Comparison of ENCODE assay signal across 19 cellular contexts in genomic region chr2:96716388-96716787, GRCh38. TPM values are rescaled to one million over a fixed set of nuclear protein-coding genes. Genes with fewer than 3 reads are reported as not detected.
DNase-seq lines count a peak whose midpoint lies in the region; ATAC-seq, FAIRE-seq and TF ChIP-seq lines count a peak whose summit lies in the region.
"Had no signal": no experiment of that assay in that cellular context is flagged by ENCODE, and none has a peak within 500 bp of the region (broad histone marks: within the 10 kb centered on the region; RNA-seq: fewer than 3 reads in every experiment).

No MANE protein-coding gene starts in this region.

- H3K27ac Mint-ChIP-seq in memory B cell: peak overlapping the region; percentile 70
- H3K27ac Mint-ChIP-seq: CD4-positive, CD25-positive, alpha-beta regulatory T cell; H9; IgD-negative memory B cell had no signal

- H2AFZ ChIP-seq in HepG2 (ENCODE audit: low read length): no peak overlapping the region
- H2AFZ ChIP-seq in OCI-LY7 (ENCODE audit: low read length): no peak overlapping the region

- in situ Hi-C loops in HepG2 (cut with HindIII; ENCODE audit: extremely low pct_ligation_motif_present, low pct_unique_long_range_greater_than_20kb): no loop called here

- H3K4me3 Mint-ChIP-seq in memory B cell: no peak overlapping the region
- H3K4me3 Mint-ChIP-seq: CD4-positive, CD25-positive, alpha-beta regulatory T cell; H9; IgD-negative memory B cell had no signal

- peaks cover 10% of the 10 kb centered on the region for H3K36me3 Mint-ChIP-seq in memory B cell

- H3K79me2 ChIP-seq in HepG2 (ENCODE audit: insufficient read depth, low read length): no peaks in the 10 kb centered on the region
- no peaks in the 10 kb centered on the region for H3K79me2 ChIP-seq in OCI-LY7 (ENCODE audit: insufficient read depth, low read depth, low read length)

- H3K4me1 ChIP-seq in HepG2 (ENCODE audit: insufficient read depth, low read length) (peaks cover 28% of the 10 kb centered on the region), right lobe of liver (peaks cover 0 to 20% (median 2%) of the 10 kb centered on the region in 4 donors), OCI-LY7 (ENCODE audit: insufficient read depth, low read length, poor library complexity, severe bottlenecking) (no peaks in the 10 kb centered on the region)
- H3K4me1 ChIP-seq: BE2C, Caco-2 had no signal

- H3K4me2 ChIP-seq in HepG2 (ENCODE audit: low read depth, low read length): no peak overlapping the region
- no peak overlapping the region for H3K4me2 ChIP-seq in OCI-LY7 (ENCODE audit: low read length)

- H3K9ac ChIP-seq in HepG2 (ENCODE audit: insufficient read depth, low read depth, low read length): no peak overlapping the region

- H3K9me3 ChIP-seq in HepG2 (ENCODE audit: low read length): no peaks in the 10 kb centered on the region
- H3K9me3 ChIP-seq in right lobe of liver: no peaks in the 10 kb centered on the region
- H3K9me3 ChIP-seq in OCI-LY7 (ENCODE audit: low read length): no peaks in the 10 kb centered on the region
- H3K9me3 ChIP-seq: BE2C, Caco-2 had no signal

- no peak for DNase-seq in HepG2 (ENCODE audit: low spot score)
- no peak for DNase-seq in right lobe of liver
- no peak for DNase-seq in HTR-8/SVneo (ENCODE audit: insufficient read length, low spot score)
- no peak for DNase-seq in memory B cell (ENCODE audit: low spot score in 2 of 2)
- DNase-seq in OCI-LY7 (ENCODE audit: low spot score): no peak
- DNase-seq: ACHN; BE2C; C1 segment of cervical spinal cord; Caco-2; CD4-positive, CD25-positive, alpha-beta regulatory T cell; GDM1; H9; KG1 had no signal

- no peak for TF ChIP-seq RAD21 in HepG2 (CRISPR knock-in tag; IDR thresholded peaks at IDR 0.05)

- TF ChIP-seq POLR2A in HepG2 (IDR thresholded peaks at IDR 0.05; ENCODE audit: insufficient read depth in 1 of 2, low read depth in 2 of 2, low read length in 2 of 2) (no peak), right lobe of liver (IDR thresholded peaks at IDR 0.05) (no peak)

- intact Hi-C loops in HepG2 (cut with micrococcal nuclease; ENCODE audit: unreplicated experiment): no loop called here
- intact Hi-C loops in right lobe of liver (cut with DNase I): no loop called here
- intact Hi-C loops in OCI-LY7 (cut with micrococcal nuclease; ENCODE audit: unreplicated experiment): no loop called here

- no peak overlapping the region for H3K4me3 ChIP-seq in HepG2 (replicated peaks in 1 of 3; ENCODE audit: insufficient read depth in 1 of 3, low read depth in 2 of 3, low read length in 3 of 3)
- H3K4me3 ChIP-seq in right lobe of liver: no peak overlapping the region
- no peak overlapping the region for H3K4me3 ChIP-seq in OCI-LY7 (ENCODE audit: low read depth, low read length, poor library complexity, severe bottlenecking)

- POLR2A ChIA-PET in HepG2 (lab: Yijun Ruan, JAX) (interaction anchor here (1.0 kb wide), 2 partner anchors 45 to 141 kb away, joined by 3 to 5 read pairs; partner anchors contain the start of genes ANKRD39 and CNNM4), OCI-LY7 (lab: Charles Lee) (no interaction called here)

- no peaks in the 10 kb centered on the region for H3K27me3 Mint-ChIP-seq in memory B cell
- H3K27me3 Mint-ChIP-seq: CD4-positive, CD25-positive, alpha-beta regulatory T cell; IgD-negative memory B cell had no signal

- H3K27me3 ChIP-seq in HepG2 (ENCODE audit: control insufficient read depth in 1 of 2, insufficient read depth in 2 of 2, low read length in 2 of 2) (no peaks in the 10 kb centered on the region; a peak in 1 of 5 replicates), right lobe of liver (no peaks in the 10 kb centered on the region)
- H3K27me3 ChIP-seq: BE2C had no signal

- TF ChIP-seq CTCF in HepG2 (CRISPR knock-in tag; IDR thresholded peaks at IDR 0.05): no peak
- TF ChIP-seq CTCF in right lobe of liver (IDR thresholded peaks at IDR 0.05): no peak
- TF ChIP-seq CTCF in OCI-LY7 (conservative IDR thresholded peaks at IDR 0.05; ENCODE audit: low read length): no peak

- H3K36me3 ChIP-seq in HepG2 (replicated peaks in 1 of 2; ENCODE audit: control insufficient read depth in 1 of 2, insufficient read depth in 2 of 2, low read length in 2 of 2) (peaks cover 22 to 29% of the 10 kb centered on the region in 2 experiments), right lobe of liver (peaks cover under 1 to 12% (median 4%) of the 10 kb centered on the region in 4 donors), OCI-LY7 (ENCODE audit: insufficient read depth, low read length) (peaks cover 23% of the 10 kb centered on the region)
- H3K36me3 ChIP-seq: BE2C had no signal

- TF ChIP-seq EP300 in HepG2 (IDR thresholded peaks at IDR 0.05; ENCODE audit: low read depth in 2 of 2, low read length in 2 of 2) (no peak), HepG2 (CRISPR knock-in tag; IDR thresholded peaks at IDR 0.05; ENCODE audit: borderline replicate concordance) (no peak)

- ATAC-seq in HepG2 (no peak), right lobe of liver (no peak), memory B cell (ENCODE audit: low read depth) (no peak), HG02571 (IDR thresholded peaks at IDR 0.05; ENCODE audit: unreplicated experiment) (no peak)

- H3K4me1 Mint-ChIP-seq in memory B cell: peaks cover 2% of the 10 kb centered on the region
- H3K4me1 Mint-ChIP-seq: H9 had no signal

- CTCF ChIA-PET in HepG2 (lab: Yijun Ruan, JAX; ENCODE audit: low intra/inter-chr PET ratio, low total read pairs) (no interaction called here), OCI-LY7 (lab: Charles Lee; ENCODE audit: unreplicated experiment) (no interaction called here)

- H3K27ac ChIP-seq in HepG2 (ENCODE audit: extremely low read length, insufficient read depth, low read length) (no peak overlapping the region), right lobe of liver (no peak overlapping the region), OCI-LY7 (ENCODE audit: low read depth, low read length, poor library complexity, severe bottlenecking) (no peak overlapping the region)
- H3K27ac ChIP-seq: HL-60 had no signal

- H4K20me1 ChIP-seq in HepG2 (ENCODE audit: insufficient read depth, low read length) (no peaks in the 10 kb centered on the region), OCI-LY7 (ENCODE audit: insufficient read depth, low read length) (no peaks in the 10 kb centered on the region)

- BruUV-seq in HepG2 (replicated peaks; lab: Mats Ljungman, UMichigan) (no TSS peak), OCI-LY7 (replicated peaks; lab: Mats Ljungman, UMichigan) (no TSS peak)

- FAIRE-seq in HepG2 (lab: Jason Lieb, UNC) (no peak), HTR-8/SVneo (lab: Jason Lieb, UNC) (peak; percentile 83)
- FAIRE-seq: D721Med, GM19239, H1 had no signal

- H3K9me2 ChIP-seq in OCI-LY7 (ENCODE audit: insufficient read depth, low read length): no peaks in the 10 kb centered on the region

- no peaks in the 10 kb centered on the region for H3K9me3 Mint-ChIP-seq in memory B cell
- H3K9me3 Mint-ChIP-seq: CD4-positive, CD25-positive, alpha-beta regulatory T cell; H9; IgD-negative memory B cell had no signal

RNA-seq across cellular contexts. Expression of gene LMAN2L, which starts 23.5 kb away (rescaled TPM):
- total RNA-seq in HepG2 (2016; rRNA removed; fragmentation: Illumina TruSeq; extraction: Trizol) (27.7 and 57.9 TPM in 2 replicates), right lobe of liver (10 to 100 TPM in 3 of 6 experiments, 1 to 10 TPM in 3; 5.5 to 17.8 (median 11.3) TPM), OCI-LY7 (2022) (10.8 and 11.3 TPM in 2 replicates)
- 5.3 and 5.5 TPM in 2 replicates for total RNA-seq in HepG2 (2016; cell fraction: cytosol; rRNA removed; fragmentation: Illumina TruSeq; extraction: Trizol; ENCODE audit: low read depth)
- 29.7 and 60.7 TPM in 2 replicates for total RNA-seq in HepG2 (2016; cell fraction: insoluble cytoplasmic fraction; rRNA removed; fragmentation: Illumina TruSeq; extraction: Trizol)
- total RNA-seq in HepG2 (2016; cell fraction: membrane; rRNA removed; fragmentation: Illumina TruSeq; extraction: Trizol): 15.8 and 16.4 TPM in 2 replicates
- total RNA-seq in HepG2 (2016; cell fraction: nucleus; rRNA removed; fragmentation: Illumina TruSeq; extraction: Trizol): 44.6 and 50.0 TPM in 2 replicates
- polyA plus RNA-seq in HepG2 (2011; rRNA removed): 35.5 and 39.1 TPM in 2 replicates
- polyA plus RNA-seq in HepG2 (2011; cell fraction: cytosol; rRNA removed): 35.1 and 42.4 TPM in 2 replicates
- 15.9 and 18.6 TPM in 2 replicates for polyA plus RNA-seq in HepG2 (2011; cell fraction: nucleus; rRNA removed)
- polyA plus RNA-seq in HepG2 (2012): 26.8 and 32.8 TPM in 2 replicates
- polyA plus RNA-seq in HepG2 (2016; cell fraction: cytosol; fragmentation: Illumina TruSeq; extraction: Trizol; ENCODE audit: low read depth): 4.4 and 4.8 TPM in 2 replicates
- polyA plus RNA-seq in HepG2 (2016; cell fraction: insoluble cytoplasmic fraction; fragmentation: Illumina TruSeq; extraction: Trizol; ENCODE audit: low read depth): 22.3 and 26.0 TPM in 2 replicates
- 8.6 and 9.7 TPM in 2 replicates for polyA plus RNA-seq in HepG2 (2016; cell fraction: membrane; fragmentation: Illumina TruSeq; extraction: Trizol; ENCODE audit: low read depth)
- polyA plus RNA-seq in HepG2 (2016; cell fraction: nucleus; fragmentation: Illumina TruSeq; extraction: Trizol; ENCODE audit: insufficient read depth, low read depth): 59.0 and 65.6 TPM in 2 replicates
- polyA minus RNA-seq in HepG2 (2011; rRNA and poly(A)+ RNA removed; ENCODE audit: low replicate concordance): 29.8 and 46.9 TPM in 2 replicates
- 15.0 and 15.6 TPM in 2 replicates for polyA minus RNA-seq in HepG2 (2011; cell fraction: cytosol; rRNA and poly(A)+ RNA removed)
- 17.9 and 20.5 TPM in 2 replicates for polyA minus RNA-seq in HepG2 (2011; cell fraction: nucleus; rRNA and poly(A)+ RNA removed)
- total RNA-seq in OCI-LY7 (2014; rRNA removed; shearing (Covaris generic)): 12.9 and 15.5 TPM in 2 replicates

RNA-seq across cellular contexts. Expression of gene CNNM4, which starts 44.3 kb away (rescaled TPM):
- 3.0 and 5.9 TPM in 2 replicates for total RNA-seq in HepG2 (2016; rRNA removed; fragmentation: Illumina TruSeq; extraction: Trizol)
- 1.1 and 2.4 TPM in 2 replicates for total RNA-seq in HepG2 (2016; cell fraction: cytosol; rRNA removed; fragmentation: Illumina TruSeq; extraction: Trizol; ENCODE audit: low read depth)
- 2.3 and 6.5 TPM in 2 replicates for total RNA-seq in HepG2 (2016; cell fraction: insoluble cytoplasmic fraction; rRNA removed; fragmentation: Illumina TruSeq; extraction: Trizol)
- total RNA-seq in HepG2 (2016; cell fraction: membrane; rRNA removed; fragmentation: Illumina TruSeq; extraction: Trizol): 2.0 and 2.2 TPM in 2 replicates
- 6.5 and 8.1 TPM in 2 replicates for total RNA-seq in HepG2 (2016; cell fraction: nucleus; rRNA removed; fragmentation: Illumina TruSeq; extraction: Trizol)
- polyA plus RNA-seq in HepG2 (2011; rRNA removed): 8.4 and 9.8 TPM in 2 replicates
- polyA plus RNA-seq in HepG2 (2011; cell fraction: cytosol; rRNA removed): 8.0 and 8.1 TPM in 2 replicates
- polyA plus RNA-seq in HepG2 (2011; cell fraction: nucleus; rRNA removed): 9.1 and 9.4 TPM in 2 replicates
- polyA plus RNA-seq in HepG2 (2012): 7.9 and 10.3 TPM in 2 replicates
- polyA plus RNA-seq in HepG2 (2016; cell fraction: cytosol; fragmentation: Illumina TruSeq; extraction: Trizol; ENCODE audit: low read depth): 0.29 and 0.40 TPM in 2 replicates
- polyA plus RNA-seq in HepG2 (2016; cell fraction: insoluble cytoplasmic fraction; fragmentation: Illumina TruSeq; extraction: Trizol; ENCODE audit: low read depth): 2.5 and 3.5 TPM in 2 replicates
- 0.74 and 1.2 TPM in 2 replicates for polyA plus RNA-seq in HepG2 (2016; cell fraction: membrane; fragmentation: Illumina TruSeq; extraction: Trizol; ENCODE audit: low read depth)
- polyA plus RNA-seq in HepG2 (2016; cell fraction: nucleus; fragmentation: Illumina TruSeq; extraction: Trizol; ENCODE audit: insufficient read depth, low read depth): 11.8 and 13.7 TPM in 2 replicates
- polyA minus RNA-seq in HepG2 (2011; rRNA and poly(A)+ RNA removed; ENCODE audit: low replicate concordance): 13.7 and 29.0 TPM in 2 replicates
- polyA minus RNA-seq in HepG2 (2011; cell fraction: cytosol; rRNA and poly(A)+ RNA removed): 9.9 and 11.2 TPM in 2 replicates
- 5.8 and 8.3 TPM in 2 replicates for polyA minus RNA-seq in HepG2 (2011; cell fraction: nucleus; rRNA and poly(A)+ RNA removed)
- 1 to 10 TPM; 2.3 to 4.9 (median 3.7) TPM for total RNA-seq in right lobe of liver
- total RNA-seq in OCI-LY7 (2014; rRNA removed; shearing (Covaris generic)): 5.1 and 5.4 TPM in 2 replicates
- total RNA-seq in OCI-LY7 (2022): 5.9 and 6.4 TPM in 2 replicates
